In genomic region chr1:50959913-50960844, GRCh38 we compare ENCODE assay signal across 1 cellular context.
TF ChIP-seq lines count a peak whose summit lies in the region.

FAF1 (minus strand) TSS chr1:50960267; CDS start chr1:50959811, 456 bp downstream.

TF ChIP-seq in HEK293, 187 proteins besides CTCF, POLR2A, EP300 and RAD21 (continued from another document and continues in another):
- TF ChIP-seq HOXD13 (CRISPR knock-in tag; IDR thresholded peaks at IDR 0.05; ENCODE audit: borderline replicate concordance) (no peak), TCF7L2 (IDR thresholded peaks at IDR 0.05; ENCODE audit: borderline replicate concordance, low read depth, low read length) (no peak), ZNF140 (tag by site-specific recombination; IDR thresholded peaks at IDR 0.05) (no peak), ZNF138 (tag by site-specific recombination; IDR thresholded peaks at IDR 0.05; ENCODE audit: borderline replicate concordance) (no peak), ZNF274 (IDR thresholded peaks at IDR 0.05; ENCODE audit: low read length) (no peak), ZNF274 (tag by site-specific recombination; IDR thresholded peaks at IDR 0.05; ENCODE audit: borderline replicate concordance) (no peak), ZFP41 (tag by site-specific recombination; IDR thresholded peaks at IDR 0.05; ENCODE audit: borderline replicate concordance) (no peak), HOXC10 (CRISPR knock-in tag; IDR thresholded peaks at IDR 0.05) (no peak), ZNF398 (tag by site-specific recombination; IDR thresholded peaks at IDR 0.05) (peak; percentile 35), ZNF174 (tag by site-specific recombination; IDR thresholded peaks at IDR 0.05) (no peak), ZNF561 (tag by site-specific recombination; IDR thresholded peaks at IDR 0.05; ENCODE audit: borderline replicate concordance) (peak; percentile 93), IKZF3 (tag by site-specific recombination; IDR thresholded peaks at IDR 0.05) (peak; percentile 83), ZNF48 (tag by site-specific recombination; IDR thresholded peaks at IDR 0.05) (no peak), ZNF624 (tag by site-specific recombination; IDR thresholded peaks at IDR 0.05) (no peak), ZNF132 (tag by site-specific recombination; IDR thresholded peaks at IDR 0.05; ENCODE audit: borderline replicate concordance) (no peak), ZNF621 (tag by site-specific recombination; IDR thresholded peaks at IDR 0.05) (no peak), SP7 (tag by site-specific recombination; IDR thresholded peaks at IDR 0.05) (peak; percentile 70; the same call in 1 of the 2 replicates), ZNF664 (tag by site-specific recombination; IDR thresholded peaks at IDR 0.05) (no peak), ZNF707 (tag by site-specific recombination; IDR thresholded peaks at IDR 0.05) (no peak), ZNF629 (tag by site-specific recombination; IDR thresholded peaks at IDR 0.05) (peak; percentile 65; the same call in 1 of the 2 replicates), ZNF184 (tag by site-specific recombination; IDR thresholded peaks at IDR 0.05) (no peak), ZNF626 (tag by site-specific recombination; IDR thresholded peaks at IDR 0.05) (no peak), ZNF473 (tag by site-specific recombination; IDR thresholded peaks at IDR 0.05) (no peak), ZNF292 (tag by site-specific recombination; IDR thresholded peaks at IDR 0.05; ENCODE audit: borderline replicate concordance, low read depth) (no peak), ZNF501 (tag by site-specific recombination; IDR thresholded peaks at IDR 0.05) (peak; percentile 94), ZNF549 (tag by site-specific recombination; IDR thresholded peaks at IDR 0.05) (no peak), ZNF266 (tag by site-specific recombination; IDR thresholded peaks at IDR 0.05; ENCODE audit: low read depth) (no peak), ZNF18 (tag by site-specific recombination; IDR thresholded peaks at IDR 0.05) (peak; percentile 90), ZNF37A (tag by site-specific recombination; IDR thresholded peaks at IDR 0.05) (no peak), ZBTB21 (tag by site-specific recombination; IDR thresholded peaks at IDR 0.05) (no peak), ZNF585B (tag by site-specific recombination; IDR thresholded peaks at IDR 0.05) (no peak), ZNF175 (tag by site-specific recombination; IDR thresholded peaks at IDR 0.05) (no peak), ZNF670 (tag by site-specific recombination; IDR thresholded peaks at IDR 0.05; ENCODE audit: low read depth) (no peak), ZNF660 (tag by site-specific recombination; IDR thresholded peaks at IDR 0.05) (peak; percentile 94), ZNF239 (tag by site-specific recombination; IDR thresholded peaks at IDR 0.05) (no peak), ZNF777 (tag by site-specific recombination; IDR thresholded peaks at IDR 0.05; ENCODE audit: borderline replicate concordance) (no peak), ZBTB1 (tag by site-specific recombination; IDR thresholded peaks at IDR 0.05) (no peak), ZNF341 (tag by site-specific recombination; IDR thresholded peaks at IDR 0.05; ENCODE audit: low read depth) (no peak), ZNF510 (tag by site-specific recombination; IDR thresholded peaks at IDR 0.05; ENCODE audit: insufficient replicate concordance) (no peak), SP3 (tag by site-specific recombination; IDR thresholded peaks at IDR 0.05) (peak; percentile 93), ZNF214 (tag by site-specific recombination; IDR thresholded peaks at IDR 0.05; ENCODE audit: borderline replicate concordance) (no peak), ZNF416 (tag by site-specific recombination; IDR thresholded peaks at IDR 0.05) (no peak), ZNF16 (tag by site-specific recombination; IDR thresholded peaks at IDR 0.05; ENCODE audit: low read depth) (no peak), ZFP3 (tag by site-specific recombination; IDR thresholded peaks at IDR 0.05; ENCODE audit: low read depth) (no peak), ZNF394 (tag by site-specific recombination; IDR thresholded peaks at IDR 0.05; ENCODE audit: borderline replicate concordance) (peak; percentile 70; the same call in 1 of the 2 replicates), ZFHX2 (tag by site-specific recombination; conservative IDR thresholded peaks at IDR 0.05) (peak; percentile 99), ZNF121 (tag by site-specific recombination; IDR thresholded peaks at IDR 0.05) (peak; percentile 9; the same call in 1 of the 2 replicates), BCL6B (tag by site-specific recombination; IDR thresholded peaks at IDR 0.05) (no peak), HIC1 (tag by site-specific recombination; IDR thresholded peaks at IDR 0.05) (no peak), ZNF350 (tag by site-specific recombination; IDR thresholded peaks at IDR 0.05) (no peak)
- TF ChIP-seq, protein P1, sequence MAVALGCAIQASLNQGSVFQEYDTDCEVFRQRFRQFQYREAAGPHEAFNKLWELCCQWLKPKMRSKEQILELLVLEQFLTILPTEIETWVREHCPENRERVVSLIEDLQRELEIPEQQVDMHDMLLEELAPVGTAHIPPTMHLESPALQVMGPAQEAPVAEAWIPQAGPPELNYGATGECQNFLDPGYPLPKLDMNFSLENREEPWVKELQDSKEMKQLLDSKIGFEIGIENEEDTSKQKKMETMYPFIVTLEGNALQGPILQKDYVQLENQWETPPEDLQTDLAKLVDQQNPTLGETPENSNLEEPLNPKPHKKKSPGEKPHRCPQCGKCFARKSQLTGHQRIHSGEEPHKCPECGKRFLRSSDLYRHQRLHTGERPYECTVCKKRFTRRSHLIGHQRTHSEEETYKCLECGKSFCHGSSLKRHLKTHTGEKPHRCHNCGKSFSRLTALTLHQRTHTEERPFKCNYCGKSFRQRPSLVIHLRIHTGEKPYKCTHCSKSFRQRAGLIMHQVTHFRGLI (tag by site-specific recombination; IDR thresholded peaks at IDR 0.05): peak; percentile 75
- TF ChIP-seq, protein P2, sequence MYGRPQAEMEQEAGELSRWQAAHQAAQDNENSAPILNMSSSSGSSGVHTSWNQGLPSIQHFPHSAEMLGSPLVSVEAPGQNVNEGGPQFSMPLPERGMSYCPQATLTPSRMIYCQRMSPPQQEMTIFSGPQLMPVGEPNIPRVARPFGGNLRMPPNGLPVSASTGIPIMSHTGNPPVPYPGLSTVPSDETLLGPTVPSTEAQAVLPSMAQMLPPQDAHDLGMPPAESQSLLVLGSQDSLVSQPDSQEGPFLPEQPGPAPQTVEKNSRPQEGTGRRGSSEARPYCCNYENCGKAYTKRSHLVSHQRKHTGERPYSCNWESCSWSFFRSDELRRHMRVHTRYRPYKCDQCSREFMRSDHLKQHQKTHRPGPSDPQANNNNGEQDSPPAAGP (tag by site-specific recombination; IDR thresholded peaks at IDR 0.05): peak; percentile 91
- TF ChIP-seq, protein P3, sequence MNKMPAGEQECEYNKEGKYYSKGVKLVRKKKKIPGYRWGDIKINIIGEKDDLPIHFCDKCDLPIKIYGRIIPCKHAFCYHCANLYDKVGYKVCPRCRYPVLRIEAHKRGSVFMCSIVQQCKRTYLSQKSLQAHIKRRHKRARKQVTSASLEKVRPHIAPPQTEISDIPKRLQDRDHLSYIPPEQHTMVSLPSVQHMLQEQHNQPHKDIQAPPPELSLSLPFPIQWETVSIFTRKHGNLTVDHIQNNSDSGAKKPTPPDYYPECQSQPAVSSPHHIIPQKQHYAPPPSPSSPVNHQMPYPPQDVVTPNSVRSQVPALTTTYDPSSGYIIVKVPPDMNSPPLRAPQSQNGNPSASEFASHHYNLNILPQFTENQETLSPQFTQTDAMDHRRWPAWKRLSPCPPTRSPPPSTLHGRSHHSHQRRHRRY (tag by site-specific recombination; IDR thresholded peaks at IDR 0.05): no peak
- TF ChIP-seq, protein P4, sequence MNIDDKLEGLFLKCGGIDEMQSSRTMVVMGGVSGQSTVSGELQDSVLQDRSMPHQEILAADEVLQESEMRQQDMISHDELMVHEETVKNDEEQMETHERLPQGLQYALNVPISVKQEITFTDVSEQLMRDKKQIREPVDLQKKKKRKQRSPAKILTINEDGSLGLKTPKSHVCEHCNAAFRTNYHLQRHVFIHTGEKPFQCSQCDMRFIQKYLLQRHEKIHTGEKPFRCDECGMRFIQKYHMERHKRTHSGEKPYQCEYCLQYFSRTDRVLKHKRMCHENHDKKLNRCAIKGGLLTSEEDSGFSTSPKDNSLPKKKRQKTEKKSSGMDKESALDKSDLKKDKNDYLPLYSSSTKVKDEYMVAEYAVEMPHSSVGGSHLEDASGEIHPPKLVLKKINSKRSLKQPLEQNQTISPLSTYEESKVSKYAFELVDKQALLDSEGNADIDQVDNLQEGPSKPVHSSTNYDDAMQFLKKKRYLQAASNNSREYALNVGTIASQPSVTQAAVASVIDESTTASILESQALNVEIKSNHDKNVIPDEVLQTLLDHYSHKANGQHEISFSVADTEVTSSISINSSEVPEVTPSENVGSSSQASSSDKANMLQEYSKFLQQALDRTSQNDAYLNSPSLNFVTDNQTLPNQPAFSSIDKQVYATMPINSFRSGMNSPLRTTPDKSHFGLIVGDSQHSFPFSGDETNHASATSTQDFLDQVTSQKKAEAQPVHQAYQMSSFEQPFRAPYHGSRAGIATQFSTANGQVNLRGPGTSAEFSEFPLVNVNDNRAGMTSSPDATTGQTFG (tag by site-specific recombination; IDR thresholded peaks at IDR 0.05; ENCODE audit: borderline replicate concordance): no peak
- TF ChIP-seq, protein P5, sequence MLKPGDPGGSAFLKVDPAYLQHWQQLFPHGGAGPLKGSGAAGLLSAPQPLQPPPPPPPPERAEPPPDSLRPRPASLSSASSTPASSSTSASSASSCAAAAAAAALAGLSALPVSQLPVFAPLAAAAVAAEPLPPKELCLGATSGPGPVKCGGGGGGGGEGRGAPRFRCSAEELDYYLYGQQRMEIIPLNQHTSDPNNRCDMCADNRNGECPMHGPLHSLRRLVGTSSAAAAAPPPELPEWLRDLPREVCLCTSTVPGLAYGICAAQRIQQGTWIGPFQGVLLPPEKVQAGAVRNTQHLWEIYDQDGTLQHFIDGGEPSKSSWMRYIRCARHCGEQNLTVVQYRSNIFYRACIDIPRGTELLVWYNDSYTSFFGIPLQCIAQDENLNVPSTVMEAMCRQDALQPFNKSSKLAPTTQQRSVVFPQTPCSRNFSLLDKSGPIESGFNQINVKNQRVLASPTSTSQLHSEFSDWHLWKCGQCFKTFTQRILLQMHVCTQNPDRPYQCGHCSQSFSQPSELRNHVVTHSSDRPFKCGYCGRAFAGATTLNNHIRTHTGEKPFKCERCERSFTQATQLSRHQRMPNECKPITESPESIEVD (tag by site-specific recombination; IDR thresholded peaks at IDR 0.05): no peak
- TF ChIP-seq, protein P6, sequence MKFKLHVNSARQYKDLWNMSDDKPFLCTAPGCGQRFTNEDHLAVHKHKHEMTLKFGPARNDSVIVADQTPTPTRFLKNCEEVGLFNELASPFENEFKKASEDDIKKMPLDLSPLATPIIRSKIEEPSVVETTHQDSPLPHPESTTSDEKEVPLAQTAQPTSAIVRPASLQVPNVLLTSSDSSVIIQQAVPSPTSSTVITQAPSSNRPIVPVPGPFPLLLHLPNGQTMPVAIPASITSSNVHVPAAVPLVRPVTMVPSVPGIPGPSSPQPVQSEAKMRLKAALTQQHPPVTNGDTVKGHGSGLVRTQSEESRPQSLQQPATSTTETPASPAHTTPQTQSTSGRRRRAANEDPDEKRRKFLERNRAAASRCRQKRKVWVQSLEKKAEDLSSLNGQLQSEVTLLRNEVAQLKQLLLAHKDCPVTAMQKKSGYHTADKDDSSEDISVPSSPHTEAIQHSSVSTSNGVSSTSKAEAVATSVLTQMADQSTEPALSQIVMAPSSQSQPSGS (tag by site-specific recombination; IDR thresholded peaks at IDR 0.05; ENCODE audit: low read depth): no peak
